ENCODE assay signal across 28 cellular contexts in genomic region chr2:12265646-12266045, GRCh38.
"Had no signal": no experiment of that assay in that cellular context is flagged by ENCODE, and none has a peak within 500 bp of the region (broad histone marks: within the 10 kb centered on the region; RNA-seq: fewer than 3 reads in every experiment).

No MANE protein-coding gene starts in this region.

- H3K4me3 ChIP-seq: esophagus squamous epithelium, vagina had no signal

- H3K4me3 Mint-ChIP-seq: activated CD4-positive, alpha-beta T cell treated with anti-CD3 and anti-CD28 coated beads for 36 hours; activated naive CD4-positive, alpha-beta T cell treated with anti-CD3 and anti-CD28 coated beads, Interleukin-2, amount 10 ng/mL, durations not matched to agents 7 days and 5 days; activated naive CD8-positive, alpha-beta T cell treated with anti-CD3 and anti-CD28 coated beads, Interleukin-2, amount 10 ng/mL, durations not matched to agents 7 days and 5 days; dendritic cell treated with granulocyte-macrophage colony-stimulating factor and Interleukin-4, amounts not matched to agents 40 ng/mL and 50 ng/mL, for 4 days; endodermal cell; mesothelial cell of epicardium; naive B cell; nephron progenitor cell; stimulated activated memory B cell treated with anti-CD40 and anti-IgM and Interleukin-4, amounts not matched to agents 10 μg/mL and 1 μg/mL and 100 μg/mL, for 72 hours; stimulated activated naive CD8-positive, alpha-beta T cell treated with anti-CD3 and anti-CD28 coated beads, Interleukin-15, amount 100 ng/mL, for 72 hours; type B pancreatic cell had no signal

- H3K27me3 Mint-ChIP-seq: activated CD4-positive, alpha-beta T cell treated with anti-CD3 and anti-CD28 coated beads for 36 hours; activated naive CD8-positive, alpha-beta T cell treated with anti-CD3 and anti-CD28 coated beads, Interleukin-2, amount 10 ng/mL, durations not matched to agents 7 days and 5 days; naive B cell; stimulated activated memory B cell treated with anti-CD40 and anti-IgM and Interleukin-4, amounts not matched to agents 10 μg/mL and 1 μg/mL and 100 μg/mL, for 72 hours; stimulated activated naive CD8-positive, alpha-beta T cell treated with anti-CD3 and anti-CD28 coated beads, Interleukin-15, amount 100 ng/mL, for 72 hours; type B pancreatic cell had no signal

- H3K27ac ChIP-seq: esophagus squamous epithelium, neutrophil, vagina had no signal

- H3K4me1 Mint-ChIP-seq: nephron progenitor cell had no signal

- DNase-seq: activated CD4-positive, alpha-beta T cell treated with anti-CD3 and anti-CD28 coated beads for 36 hours; activated CD4-positive, CD25-positive, alpha-beta regulatory T cell; activated gamma-delta T cell; activated naive CD4-positive, alpha-beta T cell treated with anti-CD3 and anti-CD28 coated beads, Interleukin-2, amount 10 ng/mL, durations not matched to agents 7 days and 5 days; activated naive CD8-positive, alpha-beta T cell treated with anti-CD3 and anti-CD28 coated beads, Interleukin-2, amount 10 ng/mL, durations not matched to agents 7 days and 5 days; amniotic stem cell; central memory CD4-positive, alpha-beta T cell; endodermal cell; esophagus squamous epithelium; glutamatergic neuron; left cardiac atrium; left ventricle myocardium superior; mammary epithelial cell; naive B cell; nephron progenitor cell; small intestine; stimulated activated CD4-positive, alpha-beta T cell treated with anti-CD3 and anti-CD28 coated beads, Interleukin-1b, Interleukin-23, amount 100 ng/mL, for 48 hours; stimulated activated CD4-positive, alpha-beta T cell treated with anti-CD3 and anti-CD28 coated beads, Interleukin-4, amount 100 ng/mL, for 4 hours; stimulated activated CD8-positive, alpha-beta memory T cell treated with anti-CD3 and anti-CD28 coated beads, Interleukin-4, amount 100 ng/mL, for 48 hours; stimulated activated naive CD8-positive, alpha-beta T cell treated with anti-CD3 and anti-CD28 coated beads, Interleukin-15, amount 100 ng/mL, for 72 hours; substantia nigra had no signal

- H3K4me1 ChIP-seq: vagina had no signal

- H3K9me3 Mint-ChIP-seq: activated naive CD4-positive, alpha-beta T cell treated with anti-CD3 and anti-CD28 coated beads, Interleukin-2, amount 10 ng/mL, durations not matched to agents 7 days and 5 days; dendritic cell treated with granulocyte-macrophage colony-stimulating factor and Interleukin-4, amounts not matched to agents 40 ng/mL and 50 ng/mL, for 4 days; endodermal cell; nephron progenitor cell; stimulated activated naive CD8-positive, alpha-beta T cell treated with anti-CD3 and anti-CD28 coated beads, Interleukin-15, amount 100 ng/mL, for 72 hours had no signal

- H3K27me3 ChIP-seq: esophagus squamous epithelium, neutrophil, vagina had no signal

- H3K27ac Mint-ChIP-seq: activated CD4-positive, alpha-beta T cell treated with anti-CD3 and anti-CD28 coated beads for 36 hours; activated naive CD4-positive, alpha-beta T cell treated with anti-CD3 and anti-CD28 coated beads, Interleukin-2, amount 10 ng/mL, durations not matched to agents 7 days and 5 days; activated naive CD8-positive, alpha-beta T cell treated with anti-CD3 and anti-CD28 coated beads, Interleukin-2, amount 10 ng/mL, durations not matched to agents 7 days and 5 days; dendritic cell treated with granulocyte-macrophage colony-stimulating factor and Interleukin-4, amounts not matched to agents 40 ng/mL and 50 ng/mL, for 4 days; endodermal cell; mesothelial cell of epicardium; nephron progenitor cell; stimulated activated memory B cell treated with anti-CD40 and anti-IgM and Interleukin-4, amounts not matched to agents 10 μg/mL and 1 μg/mL and 100 μg/mL, for 72 hours; stimulated activated naive CD8-positive, alpha-beta T cell treated with anti-CD3 and anti-CD28 coated beads, Interleukin-15, amount 100 ng/mL, for 72 hours; type B pancreatic cell had no signal

- H3K36me3 ChIP-seq: esophagus squamous epithelium, neutrophil, vagina had no signal

- H3K36me3 Mint-ChIP-seq: mesothelial cell of epicardium; naive B cell; stimulated activated memory B cell treated with anti-CD40 and anti-IgM and Interleukin-4, amounts not matched to agents 10 μg/mL and 1 μg/mL and 100 μg/mL, for 72 hours; type B pancreatic cell had no signal

- ATAC-seq: activated CD4-positive, alpha-beta T cell treated with anti-CD3 and anti-CD28 coated beads for 36 hours; left cardiac atrium; left ventricle myocardium superior; sciatic nerve; stimulated activated memory B cell treated with anti-CD40 and anti-IgM and Interleukin-4, amounts not matched to agents 10 μg/mL and 1 μg/mL and 100 μg/mL, for 72 hours; stimulated activated naive CD8-positive, alpha-beta T cell treated with anti-CD3 and anti-CD28 coated beads, Interleukin-15, amount 100 ng/mL, for 72 hours had no signal

- H3K9me3 ChIP-seq: esophagus squamous epithelium, neutrophil, vagina had no signal
